Comparison of ENCODE assay signal across 9 cellular contexts in genomic region chr6:83055366-83055964, GRCh38. TPM values are rescaled to one million over a fixed set of nuclear protein-coding genes. Genes with fewer than 3 reads are reported as not detected.
DNase-seq lines count a peak whose midpoint lies in the region; ATAC-seq and TF ChIP-seq lines count a peak whose summit lies in the region.
"Had no signal": no experiment of that assay in that cellular context is flagged by ENCODE, and none has a peak within 500 bp of the region (broad histone marks: within the 10 kb centered on the region; RNA-seq: fewer than 3 reads in every experiment).

No MANE protein-coding gene starts in this region.

- peak; percentile 64 for ATAC-seq in GM19395 (IDR thresholded peaks at IDR 0.05; ENCODE audit: unreplicated experiment)
- peak; percentile 39 for ATAC-seq in stimulated activated effector memory CD8-positive, alpha-beta T cell treated with anti-CD3 and anti-CD28 coated beads, Interleukin-12 subunit alpha, Interleukin-12 subunit beta, amount 100 ng/mL, for 72 hours
- ATAC-seq in GM19023 (IDR thresholded peaks at IDR 0.05; ENCODE audit: unreplicated experiment) = no peak

- H2AFZ ChIP-seq in Loucy (ENCODE audit: low read length) = no peak overlapping the region

- intact Hi-C loops in Caco-2 (cut with micrococcal nuclease; ENCODE audit: unreplicated experiment) (loop anchor here (1.0 to 10.0 kb wide), 6 partner anchors 138 to 803 kb away; partner anchors contain the start of gene TPBG), colonic mucosa (cut with DNase I) (loop anchor here (10.0 kb wide), 1 partner anchor 691 kb away; the partner anchor contains the start of gene TPBG)

- no peaks in the 10 kb centered on the region for H3K9me2 ChIP-seq in Loucy (replicated peaks; ENCODE audit: low read depth, low read length)

- no peaks in the 10 kb centered on the region for H3F3A ChIP-seq in Loucy (ENCODE audit: low read depth)

- H3K79me2 ChIP-seq in Loucy (ENCODE audit: insufficient read depth, low read length) = no peaks in the 10 kb centered on the region

- H3K9me3 Mint-ChIP-seq in Caco-2 (ENCODE audit: unreplicated experiment) = no peaks in the 10 kb centered on the region
- H3K9me3 Mint-ChIP-seq in stimulated activated effector memory CD8-positive, alpha-beta T cell treated with anti-CD3 and anti-CD28 coated beads, Interleukin-12 subunit alpha, Interleukin-12 subunit beta, amount 100 ng/mL, for 72 hours = no peaks in the 10 kb centered on the region
- H3K9me3 Mint-ChIP-seq: T-helper 1 cell treated with Interleukin-12 subunit alpha and Interleukin-12 subunit beta and Interleukin-4 antibody, amounts not matched to agents 30 μg/mL and 1 μg/mL, for 36 hours had no signal

- no peak overlapping the region for H3K27ac Mint-ChIP-seq in Caco-2 (ENCODE audit: unreplicated experiment)
- no peak overlapping the region for H3K27ac Mint-ChIP-seq in stimulated activated effector memory CD8-positive, alpha-beta T cell treated with anti-CD3 and anti-CD28 coated beads, Interleukin-12 subunit alpha, Interleukin-12 subunit beta, amount 100 ng/mL, for 72 hours
- H3K27ac Mint-ChIP-seq: T-helper 1 cell treated with Interleukin-12 subunit alpha and Interleukin-12 subunit beta and Interleukin-4 antibody, amounts not matched to agents 30 μg/mL and 1 μg/mL, for 36 hours had no signal

- no peak overlapping the region for H3K4me3 ChIP-seq in Caco-2 (ENCODE audit: low read depth, low read length)
- no peak overlapping the region for H3K4me3 ChIP-seq in Loucy (ENCODE audit: low read length, poor library complexity, severe bottlenecking)
- no peak overlapping the region for H3K4me3 ChIP-seq in colonic mucosa

- CTCF ChIA-PET in Caco-2 (lab: Charles Lee) = no interaction called here

- H3K27ac ChIP-seq in colonic mucosa = no peak overlapping the region

- no peak overlapping the region for H3K4me2 ChIP-seq in Loucy (ENCODE audit: low read depth, low read length, poor library complexity, severe bottlenecking)

- no peaks in the 10 kb centered on the region for H4K20me1 ChIP-seq in Loucy (ENCODE audit: insufficient read depth, low read length, poor library complexity, severe bottlenecking)

- H3K9me3 ChIP-seq in Caco-2 (no peaks in the 10 kb centered on the region), Loucy (ENCODE audit: insufficient read depth, low read depth, low read length) (no peaks in the 10 kb centered on the region), colonic mucosa (no peaks in the 10 kb centered on the region)

- H3K9ac ChIP-seq in Loucy (ENCODE audit: low read depth, low read length, poor library complexity, severe bottlenecking) (no peak overlapping the region), colonic mucosa (ENCODE audit: low read depth in 2 of 2, low read length in 2 of 2) (no peak overlapping the region)

- no peaks in the 10 kb centered on the region for H3K4me1 ChIP-seq in Caco-2
- H3K4me1 ChIP-seq in Loucy (ENCODE audit: insufficient read depth, low read length, poor library complexity, severe bottlenecking) = peaks cover under 1% of the 10 kb centered on the region
- H3K4me1 ChIP-seq in colonic mucosa = no peaks in the 10 kb centered on the region

- TF ChIP-seq CTCF in Caco-2 (IDR thresholded peaks at IDR 0.05; ENCODE audit: insufficient read depth in 1 of 2, low read depth in 1 of 2, low read length in 1 of 2, severe bottlenecking in 1 of 2, unreplicated experiment in 1 of 2) (peak; percentile 69 to 80), Loucy (conservative IDR thresholded peaks at IDR 0.05; ENCODE audit: low read length) (peak; percentile 90), colonic mucosa (IDR thresholded peaks at IDR 0.05) (peak; percentile 84)

- H3K36me3 Mint-ChIP-seq in Caco-2 (ENCODE audit: insufficient read depth, unreplicated experiment) = peaks cover 27% of the 10 kb centered on the region
- peaks cover 39% of the 10 kb centered on the region for H3K36me3 Mint-ChIP-seq in stimulated activated effector memory CD8-positive, alpha-beta T cell treated with anti-CD3 and anti-CD28 coated beads, Interleukin-12 subunit alpha, Interleukin-12 subunit beta, amount 100 ng/mL, for 72 hours

- POLR2A ChIA-PET in Caco-2 (lab: Charles Lee) = no interaction called here

- no peaks in the 10 kb centered on the region for H3K27me3 Mint-ChIP-seq in Caco-2 (ENCODE audit: insufficient read depth, unreplicated experiment)

- no TSS peak for BruUV-seq in Caco-2 (replicated peaks; lab: Mats Ljungman, UMichigan)

- DNase-seq in Caco-2 (peak; percentile 38 to 63), T-helper 2 cell (peak in 3 of 5 experiments; percentile 9 to 39 (median 10)), colonic mucosa (peak; percentile 49), left kidney (ENCODE audit: low read depth, low spot score) (peak; percentile 65)
- DNase-seq in stimulated activated effector memory CD8-positive, alpha-beta T cell treated with anti-CD3 and anti-CD28 coated beads, Interleukin-12 subunit alpha, Interleukin-12 subunit beta, amount 100 ng/mL, for 72 hours (ENCODE audit: low spot score in 2 of 2) = peak in 1 of 2 donors; percentile 11

- H3K4me3 Mint-ChIP-seq in Caco-2 (ENCODE audit: unreplicated experiment) = no peak overlapping the region
- H3K4me3 Mint-ChIP-seq in stimulated activated effector memory CD8-positive, alpha-beta T cell treated with anti-CD3 and anti-CD28 coated beads, Interleukin-12 subunit alpha, Interleukin-12 subunit beta, amount 100 ng/mL, for 72 hours = no peak overlapping the region
- H3K4me3 Mint-ChIP-seq: T-helper 1 cell treated with Interleukin-12 subunit alpha and Interleukin-12 subunit beta and Interleukin-4 antibody, amounts not matched to agents 30 μg/mL and 1 μg/mL, for 36 hours had no signal

- H3K27me3 ChIP-seq in Caco-2 (replicated peaks; ENCODE audit: control insufficient read depth, insufficient read depth, low read length) = no peaks in the 10 kb centered on the region
- no peaks in the 10 kb centered on the region for H3K27me3 ChIP-seq in Loucy (ENCODE audit: insufficient read depth, low read length, poor library complexity, severe bottlenecking)
- no peaks in the 10 kb centered on the region for H3K27me3 ChIP-seq in colonic mucosa

- no peaks in the 10 kb centered on the region for H3K4me1 Mint-ChIP-seq in Caco-2 (ENCODE audit: low read depth, unreplicated experiment)
- no peaks in the 10 kb centered on the region for H3K4me1 Mint-ChIP-seq in stimulated activated effector memory CD8-positive, alpha-beta T cell treated with anti-CD3 and anti-CD28 coated beads, Interleukin-12 subunit alpha, Interleukin-12 subunit beta, amount 100 ng/mL, for 72 hours

- H3K36me3 ChIP-seq in Caco-2 (ENCODE audit: control insufficient read depth, insufficient read depth, low read length) (no peaks in the 10 kb centered on the region; the same call in 1 of the 2 replicates), Loucy (ENCODE audit: insufficient read depth, low read length) (peaks cover 9% of the 10 kb centered on the region; the same call in 1 of the 2 replicates), colonic mucosa (no peaks in the 10 kb centered on the region)

RNA-seq across cellular contexts. Expression of gene UBE3D, which starts 10.2 kb away (rescaled TPM):
- 10.9 and 11.7 TPM in 2 replicates for total RNA-seq in Caco-2 (2022)
- 1 to 10 TPM; 3.6 to 3.8 TPM for total RNA-seq in colonic mucosa

RNA-seq across cellular contexts. Expression of gene DOP1A, which starts 12.0 kb away (rescaled TPM):
- total RNA-seq in Caco-2 (2022) (14.6 and 16.1 TPM in 2 replicates), colonic mucosa (10 to 100 TPM; 20.3 to 29.6 TPM)
